8 cellular contexts compared by ENCODE assay signal in the genomic region with DNA sequence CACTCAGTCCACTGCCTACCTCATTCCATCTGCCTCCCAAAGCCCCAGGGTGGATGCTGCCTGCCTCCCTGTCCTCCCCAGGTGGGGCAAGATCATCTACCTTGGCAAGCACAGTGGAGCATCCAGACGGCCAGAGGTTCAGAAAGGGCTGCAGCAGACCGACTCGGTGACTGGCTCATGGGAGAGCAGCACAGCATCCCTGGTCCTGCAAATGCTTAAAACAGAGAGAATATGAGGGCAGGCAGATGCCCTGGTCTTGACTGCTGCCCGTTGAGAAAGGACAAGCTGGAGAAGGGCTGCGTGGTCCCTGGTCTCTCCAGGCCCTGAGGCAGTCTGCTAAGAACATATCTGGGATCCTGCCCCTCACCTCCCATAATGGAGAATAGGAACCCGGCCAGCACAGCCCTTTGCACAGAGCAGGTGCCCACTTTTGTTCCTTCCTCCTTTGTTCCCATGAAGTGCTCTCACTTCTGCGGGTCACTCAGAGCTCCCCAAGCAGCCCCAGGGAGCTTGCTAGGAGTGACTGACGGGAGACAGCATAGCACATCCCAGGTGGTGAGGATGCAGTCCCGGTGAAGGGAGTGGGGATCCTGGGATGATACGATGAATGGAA. TPM values are rescaled to one million over a fixed set of nuclear protein-coding genes. Genes with fewer than 3 reads are reported as not detected.
DNase-seq lines count a peak whose midpoint lies in the region; ATAC-seq and TF ChIP-seq lines count a peak whose summit lies in the region.

No MANE protein-coding gene starts in this region.

- WGBS in mammary epithelial cell (ENCODE audit: low coverage, missing lambda C conversion rate): 65% methylated on average over 10 of the region's 10 CpGs

- H3K9me3 Mint-ChIP-seq in naive thymus-derived CD4-positive, alpha-beta T cell: no peaks in the 10 kb centered on the region

- peaks cover 15 to 29% (median 23%) of the 10 kb centered on the region in 5 donors for H3K36me3 Mint-ChIP-seq in naive thymus-derived CD4-positive, alpha-beta T cell

- H3K4me3 ChIP-seq in AG10803 (ENCODE audit: low read length) (peak overlapping the region; percentile 86), HUES6 (ENCODE audit: low read depth, low read length) (peak overlapping the region; percentile 82; the same call in 1 of the 2 replicates), mammary epithelial cell (replicated peaks in 1 of 3; ENCODE audit: insufficient read depth in 1 of 3, low read depth in 2 of 3, low read length in 3 of 3) (peak overlapping the region in 2 of 3 experiments; percentile 72 to 91)
- peak overlapping the region; percentile 87 for H3K4me3 ChIP-seq in naive thymus-derived CD4-positive, alpha-beta T cell (ENCODE audit: low read length)

- dilution Hi-C loops in mammary epithelial cell (cut with HindIII; ENCODE audit: low sequenced_read_pairs): no loop called here

- TF ChIP-seq CTCF in AG10803 (conservative IDR thresholded peaks at IDR 0.05; ENCODE audit: low read length) (no peak), mammary epithelial cell (conservative IDR thresholded peaks at IDR 0.05 in 1 of 2, IDR thresholded peaks at IDR 0.05 in 1 of 2; ENCODE audit: extremely low read depth in 1 of 2, insufficient read depth in 1 of 2, low read depth in 1 of 2, low read length in 2 of 2) (no peak)

- no TSS peak for BruUV-seq in mammary epithelial cell (replicated peaks; lab: Mats Ljungman, UMichigan)

- peaks cover 21 to 65% (median 54%) of the 10 kb centered on the region in 7 donors for H3K4me1 Mint-ChIP-seq in naive thymus-derived CD4-positive, alpha-beta T cell

- peaks cover 0 to 12% (median 2%) of the 10 kb centered on the region in 5 donors for H3K27me3 Mint-ChIP-seq in naive thymus-derived CD4-positive, alpha-beta T cell

- H3K4me3 Mint-ChIP-seq in naive thymus-derived CD4-positive, alpha-beta T cell: peak overlapping the region; percentile 76 to 96 (median 92)

- H3K9me3 ChIP-seq in HUES6 (ENCODE audit: control insufficient read depth, insufficient read depth, low read depth, low read length) (no peaks in the 10 kb centered on the region; the same call in 1 of the 2 replicates), mammary epithelial cell (replicated peaks; ENCODE audit: insufficient read depth, low read length) (no peaks in the 10 kb centered on the region)
- H3K9me3 ChIP-seq in naive thymus-derived CD4-positive, alpha-beta T cell (ENCODE audit: control insufficient read depth in 2 of 3, low read length in 3 of 3): no peaks in the 10 kb centered on the region

- no peaks in the 10 kb centered on the region for H3K27me3 ChIP-seq in HUES6 (ENCODE audit: control insufficient read depth, insufficient read depth, low read length)
- H3K27me3 ChIP-seq in mammary epithelial cell (ENCODE audit: insufficient read depth, low read length): no peaks in the 10 kb centered on the region
- H3K27me3 ChIP-seq in naive thymus-derived CD4-positive, alpha-beta T cell (ENCODE audit: control insufficient read depth in 2 of 2, insufficient read depth in 2 of 2, low read length in 2 of 2): no peaks in the 10 kb centered on the region

- DNase-seq in AG10803 (ENCODE audit: low read depth) (no peak), mammary epithelial cell (no peak), glomerular visceral epithelial cell (ENCODE audit: extremely low spot score) (no peak), DMS79 (lab: John Stamatoyannopoulos, UW) (no peak)
- no peak for DNase-seq in naive thymus-derived CD4-positive, alpha-beta T cell
- DNase-seq in activated CD4-positive, CD25-positive, alpha-beta regulatory T cell treated with anti-CD3 and anti-CD28 coated beads, Interleukin-2, amount 50 U/mL, for 72 hours: no peak

- no peaks in the 10 kb centered on the region for H4K20me1 ChIP-seq in mammary epithelial cell (ENCODE audit: insufficient read depth, low read length)

- CTCF ChIA-PET in mammary epithelial cell (lab: Charles Lee; ENCODE audit: low non-redundant PET): no interaction called here
- CTCF ChIA-PET in naive thymus-derived CD4-positive, alpha-beta T cell (lab: Charles Lee): interaction anchor here (0.8 to 2.8 kb wide), 2 partner anchors 20 to 22 kb away, joined by 3 to 7 read pairs; no protein-coding TSS in a partner anchor

- H3K4me1 ChIP-seq in HUES6 (ENCODE audit: control insufficient read depth, insufficient read depth, low read length) (no peaks in the 10 kb centered on the region; the same call in 1 of the 2 replicates), mammary epithelial cell (ENCODE audit: insufficient read depth, low read length) (peaks cover 8% of the 10 kb centered on the region)
- H3K4me1 ChIP-seq in naive thymus-derived CD4-positive, alpha-beta T cell (ENCODE audit: control insufficient read depth in 2 of 2, insufficient read depth in 2 of 2, low read length in 2 of 2): peaks cover 19 to 21% of the 10 kb centered on the region in 2 donors

- peak overlapping the region; percentile 89 for H3K4me2 ChIP-seq in mammary epithelial cell (ENCODE audit: insufficient read depth, low read depth, low read length)

- H3K27ac ChIP-seq in HUES6 (ENCODE audit: low read depth, low read length): no peak overlapping the region
- H3K27ac ChIP-seq in mammary epithelial cell (ENCODE audit: insufficient read depth, low read depth, low read length): no peak overlapping the region
- peak overlapping the region; percentile 88 for H3K27ac ChIP-seq in naive thymus-derived CD4-positive, alpha-beta T cell (ENCODE audit: low read depth, low read length)

- intact Hi-C loops in mammary epithelial cell (cut with micrococcal nuclease): loop anchor here (10.0 kb wide), 1 partner anchor 181 kb away; the partner anchor contains the start of gene LOXL4
- intact Hi-C loops in naive thymus-derived CD4-positive, alpha-beta T cell (cut with micrococcal nuclease): loop anchor here (5.0 to 10.0 kb wide), 5 partner anchors 313 to 1613 kb away; partner anchors contain the start of genes DNMBP (in 1 of the 2), ENTPD7 (in 1 of the 2), GOT1 (in 1 of the 2) and LCOR (in 1 of the 2)

- peaks cover 41% of the 10 kb centered on the region for H3K79me2 ChIP-seq in mammary epithelial cell (ENCODE audit: insufficient read depth, low read length)

- peaks cover 49% of the 10 kb centered on the region for H3K36me3 ChIP-seq in HUES6 (ENCODE audit: control insufficient read depth, insufficient read depth, low read length)
- H3K36me3 ChIP-seq in mammary epithelial cell (ENCODE audit: insufficient read depth, low read length): peaks cover 9% of the 10 kb centered on the region
- H3K36me3 ChIP-seq in naive thymus-derived CD4-positive, alpha-beta T cell (ENCODE audit: control insufficient read depth in 2 of 3, insufficient read depth in 3 of 3, low read length in 3 of 3): peaks cover 0 to 41% (median 12%) of the 10 kb centered on the region in 3 experiments

- no peak for ATAC-seq in naive thymus-derived CD4-positive, alpha-beta T cell
- ATAC-seq in GM18502 (IDR thresholded peaks at IDR 0.05; ENCODE audit: poor library complexity, unreplicated experiment): no peak

- in situ Hi-C loops in mammary epithelial cell (cut with MboI; ENCODE audit: low sequenced_read_pairs in 2 of 2): no loop called here

- POLR2A ChIA-PET in naive thymus-derived CD4-positive, alpha-beta T cell (lab: Charles Lee): interaction anchor here (1.9 kb wide), 1 partner anchor 31 kb away, joined by 5 read pairs; no protein-coding TSS in a partner anchor

- no peak overlapping the region for H2AFZ ChIP-seq in mammary epithelial cell (ENCODE audit: low read depth, low read length)

- H3K27ac Mint-ChIP-seq in naive thymus-derived CD4-positive, alpha-beta T cell: peak overlapping the region in 8 of 9 donors; percentile 75 to 93 (median 88)

- H3K9ac ChIP-seq in HUES6 (ENCODE audit: low read length): peak overlapping the region; percentile 83
- H3K9ac ChIP-seq in mammary epithelial cell (ENCODE audit: insufficient read depth, low read length): peak overlapping the region; percentile 16

RNA-seq across cellular contexts. Expression of gene HPS1, which starts 1.4 kb away (rescaled TPM):
- total RNA-seq in mammary epithelial cell: 10 to 100 TPM; 37.3 to 54.6 TPM
- 44.5 TPM for polyA plus RNA-seq in mammary epithelial cell
- 51.3 TPM for polyA minus RNA-seq in mammary epithelial cell
- total RNA-seq in naive thymus-derived CD4-positive, alpha-beta T cell: 100 to 1,000 TPM in 2 of 5 experiments, 10 to 100 TPM in 3; 68.5 to 107 (median 90.9) TPM
- 10 to 100 TPM; 54.3 to 70.8 TPM for polyA plus RNA-seq in naive thymus-derived CD4-positive, alpha-beta T cell

RNA-seq across cellular contexts. Expression of gene PYROXD2, which starts 30.3 kb away (rescaled TPM):
- 10 to 100 TPM in 1 of 2 donors, 1 to 10 TPM in 1; 8.3 to 10.2 TPM for total RNA-seq in mammary epithelial cell
- 11.0 TPM for polyA plus RNA-seq in mammary epithelial cell
- polyA minus RNA-seq in mammary epithelial cell: 1.4 TPM
- 10 to 100 TPM; 11.9 to 37.1 (median 26.9) TPM for total RNA-seq in naive thymus-derived CD4-positive, alpha-beta T cell
- 1 to 10 TPM; 5.6 TPM for polyA plus RNA-seq in naive thymus-derived CD4-positive, alpha-beta T cell
